ENCODE assay signal across 8 cellular contexts in genomic region chr1:177780096-177780700, GRCh38.
DNase-seq lines count a peak whose midpoint lies in the region; ATAC-seq and TF ChIP-seq lines count a peak whose summit lies in the region.

No MANE protein-coding gene starts in this region.

- H3K27me3 ChIP-seq in OCI-LY1 (ENCODE audit: insufficient read depth, low read length) (no peaks in the 10 kb centered on the region), esophagus muscularis mucosa (no peaks in the 10 kb centered on the region), osteoblast (ENCODE audit: insufficient read depth, low read length) (no peaks in the 10 kb centered on the region)

- no peaks in the 10 kb centered on the region for H3K27me3 Mint-ChIP-seq in natural killer cell (ENCODE audit: low read depth in 2 of 2)

- H3K36me3 ChIP-seq in OCI-LY1 (ENCODE audit: insufficient read depth, low read length) (no peaks in the 10 kb centered on the region), esophagus muscularis mucosa (no peaks in the 10 kb centered on the region), osteoblast (ENCODE audit: insufficient read depth, low read length) (no peaks in the 10 kb centered on the region)

- H3K79me2 ChIP-seq in OCI-LY1 (ENCODE audit: insufficient read depth, low read length) (no peaks in the 10 kb centered on the region), osteoblast (ENCODE audit: insufficient read depth, low read length) (no peaks in the 10 kb centered on the region)

- TF ChIP-seq EP300 in esophagus muscularis mucosa (IDR thresholded peaks at IDR 0.05): no peak

- peak; percentile 55; the same call in 1 of the 2 replicates for TF ChIP-seq CTCF in OCI-LY1 (IDR thresholded peaks at IDR 0.05; ENCODE audit: low read length)
- peak; percentile 48 to 60 (median 57) for TF ChIP-seq CTCF in esophagus muscularis mucosa (IDR thresholded peaks at IDR 0.05)
- TF ChIP-seq CTCF in osteoblast (IDR thresholded peaks at IDR 0.05; ENCODE audit: extremely low read depth, low read depth, low read length): peak; percentile 58
- no peak for TF ChIP-seq CTCF in natural killer cell (IDR thresholded peaks at IDR 0.05)

- no peak for TF ChIP-seq POLR2A in esophagus muscularis mucosa (IDR thresholded peaks at IDR 0.05; ENCODE audit: low read depth)

- H3K27ac Mint-ChIP-seq in natural killer cell: no peak overlapping the region

- H3K4me3 Mint-ChIP-seq in natural killer cell: no peak overlapping the region

- 29% methylated on average over 5 of the region's 5 CpGs for WGBS in esophagus muscularis mucosa

- H3K27ac ChIP-seq in OCI-LY1 (ENCODE audit: low read depth, low read length, poor library complexity, severe bottlenecking) (no peak overlapping the region), esophagus muscularis mucosa (replicated peaks in 1 of 4) (no peak overlapping the region), osteoblast (ENCODE audit: low read depth, low read length) (no peak overlapping the region)

- H3K4me2 ChIP-seq in OCI-LY1 (ENCODE audit: low read length) (no peak overlapping the region), osteoblast (ENCODE audit: insufficient read depth, low read length) (no peak overlapping the region)

- H3K9ac ChIP-seq in OCI-LY1 (ENCODE audit: low read length): no peak overlapping the region

- intact Hi-C loops in esophagus muscularis mucosa (cut with DNase I) (loop anchor here (2.0 to 10.0 kb wide), 2 partner anchors 165 to 883 kb away; no protein-coding TSS in a partner anchor), natural killer cell (cut with micrococcal nuclease) (no loop called here)

- ATAC-seq in natural killer cell (no peak), HG02870 (IDR thresholded peaks at IDR 0.05; ENCODE audit: unreplicated experiment) (no peak)

- no peaks in the 10 kb centered on the region for H3K36me3 Mint-ChIP-seq in natural killer cell

- H4K20me1 ChIP-seq in OCI-LY1 (ENCODE audit: insufficient read depth, low read length) (no peaks in the 10 kb centered on the region), osteoblast (ENCODE audit: insufficient read depth, low read length) (no peaks in the 10 kb centered on the region)

- H3K9me3 ChIP-seq in OCI-LY1 (ENCODE audit: low read length): no peaks in the 10 kb centered on the region
- no peaks in the 10 kb centered on the region for H3K9me3 ChIP-seq in esophagus muscularis mucosa
- no peaks in the 10 kb centered on the region for H3K9me3 ChIP-seq in osteoblast (ENCODE audit: low read depth, low read length)

- no peaks in the 10 kb centered on the region for H3K4me1 Mint-ChIP-seq in natural killer cell

- no peak overlapping the region for H3K4me3 ChIP-seq in Jurkat, Clone E6-1 (ENCODE audit: low read length)
- no peak overlapping the region for H3K4me3 ChIP-seq in OCI-LY1 (ENCODE audit: low read depth, low read length, poor library complexity, severe bottlenecking)
- no peak overlapping the region for H3K4me3 ChIP-seq in esophagus muscularis mucosa
- no peak overlapping the region for H3K4me3 ChIP-seq in osteoblast (ENCODE audit: insufficient read depth, low read length)

- no peaks in the 10 kb centered on the region for H3K9me2 ChIP-seq in OCI-LY1 (ENCODE audit: low read depth, low read length)

- H3K9me3 Mint-ChIP-seq in natural killer cell: peaks cover 14 to 21% of the 10 kb centered on the region in 2 donors

- H2AFZ ChIP-seq in OCI-LY1 (ENCODE audit: low read length): no peak overlapping the region
- H2AFZ ChIP-seq in osteoblast (ENCODE audit: low read length): no peak overlapping the region

- H3F3A ChIP-seq in OCI-LY1 (ENCODE audit: insufficient read depth, low read length): no peaks in the 10 kb centered on the region

- DNase-seq in GM03348 (ENCODE audit: low spot score): peak; percentile 70
- DNase-seq in Jurkat, Clone E6-1 (ENCODE audit: low read depth, low spot score): peak; percentile 51
- no peak for DNase-seq in esophagus muscularis mucosa (ENCODE audit: extremely low spot score)
- DNase-seq in osteoblast (ENCODE audit: insufficient read length, low spot score, missing footprints): peak; percentile 82
- no peak for DNase-seq in natural killer cell
- DNase-seq in activated gamma-delta T cell (lab: John Stamatoyannopoulos, UW): no peak

- no peaks in the 10 kb centered on the region for H3K4me1 ChIP-seq in OCI-LY1 (ENCODE audit: insufficient read depth, low read length, severe bottlenecking)
- peaks cover 0 to 5% (median 1%) of the 10 kb centered on the region in 4 donors for H3K4me1 ChIP-seq in esophagus muscularis mucosa
- H3K4me1 ChIP-seq in osteoblast (ENCODE audit: insufficient read depth, low read length): no peaks in the 10 kb centered on the region

Comparison
In these comparisons a context has a peak if more than half of its experiments do, and no peak if none do; other contexts are left out.
1. DNase-seq: peak in GM03348 (single experiment), Jurkat, Clone E6-1 (single experiment) and osteoblast (single experiment); none in esophagus muscularis mucosa (single experiment), natural killer cell (single experiment) and activated gamma-delta T cell (single experiment).